Comparison of ENCODE assay signal across 9 cellular contexts in genomic region chr1:77889671-77890070, GRCh38. TPM values are rescaled to one million over a fixed set of nuclear protein-coding genes. Genes with fewer than 3 reads are reported as not detected.
DNase-seq lines count a peak whose midpoint lies in the region; ATAC-seq and TF ChIP-seq lines count a peak whose summit lies in the region.
"Had no signal": no experiment of that assay in that cellular context is flagged by ENCODE, and none has a peak within 500 bp of the region (broad histone marks: within the 10 kb centered on the region; RNA-seq: fewer than 3 reads in every experiment).

No MANE protein-coding gene starts in this region.

- no peak for TF ChIP-seq CTCF in progenitor cell of endocrine pancreas (IDR thresholded peaks at IDR 0.05; ENCODE audit: unreplicated experiment)

- peak; percentile 96 for DNase-seq in ELR (ENCODE audit: low read depth)
- DNase-seq in SK-N-MC (ENCODE audit: low read depth, low spot score): no peak
- DNase-seq in glomerular visceral epithelial cell (ENCODE audit: extremely low spot score): peak; percentile 69
- DNase-seq in progenitor cell of endocrine pancreas (ENCODE audit: low spot score, unreplicated experiment): no peak
- no peak for DNase-seq in iPS-NIHi7 (ENCODE audit: extremely low spot score)
- DNase-seq in NCI-H2107 (lab: John Stamatoyannopoulos, UW): no peak
- DNase-seq in superior temporal gyrus (ENCODE audit: extremely low spot score): no peak
- DNase-seq: NCI-H345 had no signal

- H3K36me3 Mint-ChIP-seq in progenitor cell of endocrine pancreas (ENCODE audit: insufficient read depth): no peaks in the 10 kb centered on the region

- no peaks in the 10 kb centered on the region for H3K9me3 Mint-ChIP-seq in progenitor cell of endocrine pancreas (ENCODE audit: low read depth)

- no peak overlapping the region for H3K27ac ChIP-seq in SK-N-MC

- no peaks in the 10 kb centered on the region for H3K27me3 Mint-ChIP-seq in progenitor cell of endocrine pancreas

- H3K9me3 ChIP-seq in SK-N-MC (ENCODE audit: low read depth, low read length): no peaks in the 10 kb centered on the region

- no peaks in the 10 kb centered on the region for H3K36me3 ChIP-seq in SK-N-MC (ENCODE audit: insufficient read depth, low read length)

- H3K4me3 ChIP-seq in SK-N-MC: peak overlapping the region; percentile 93

- peak overlapping the region; percentile 92 for H3K4me3 Mint-ChIP-seq in progenitor cell of endocrine pancreas (ENCODE audit: low read depth)

- H3K4me1 Mint-ChIP-seq in progenitor cell of endocrine pancreas (ENCODE audit: low read depth): peaks cover 9% of the 10 kb centered on the region

- H3K9ac ChIP-seq in SK-N-MC (ENCODE audit: insufficient read length): no peak overlapping the region

- no peak for ATAC-seq in HG02884 (IDR thresholded peaks at IDR 0.05; ENCODE audit: unreplicated experiment)

- peak overlapping the region; percentile 98 for H3K27ac Mint-ChIP-seq in progenitor cell of endocrine pancreas

RNA-seq across cellular contexts. Expression of gene NEXN, which starts 1.2 kb away (rescaled TPM):
- 5.9 and 6.5 TPM in 2 replicates for total RNA-seq in progenitor cell of endocrine pancreas

Comparison
In these comparisons a context has a peak if more than half of its experiments do, and no peak if none do; other contexts are left out.
1. DNase-seq: peak in ELR (single experiment) and glomerular visceral epithelial cell (single experiment); none in SK-N-MC (single experiment), progenitor cell of endocrine pancreas (single experiment), iPS-NIHi7 (single experiment), NCI-H2107 (single experiment) and superior temporal gyrus (single experiment).